Comparison of ENCODE assay signal across 1 cellular context in the genomic region with DNA sequence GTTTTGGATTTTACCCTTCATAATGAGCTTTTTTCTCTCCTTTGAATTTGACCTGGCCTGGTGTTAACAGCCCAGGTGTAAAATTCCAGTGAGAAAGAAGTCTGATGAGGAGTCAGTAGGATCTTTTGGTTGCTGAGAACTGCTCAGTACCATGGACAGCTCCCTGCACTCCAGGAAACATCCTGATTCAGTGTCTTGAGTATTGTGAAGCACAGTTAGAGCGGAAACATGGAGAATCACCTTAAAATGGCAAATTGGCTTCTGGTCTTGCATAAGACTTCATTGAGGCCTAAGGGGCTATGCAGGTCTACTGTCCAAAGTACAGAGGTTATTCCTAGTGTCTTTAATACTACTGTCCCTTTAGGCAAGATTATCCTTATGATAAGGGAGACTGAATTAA.
TF ChIP-seq lines count a peak whose summit lies in the region.

No MANE protein-coding gene starts in this region.

TF ChIP-seq in A549, 52 proteins besides CTCF, POLR2A, EP300 and RAD21 (continued from another document):
- TF ChIP-seq, protein P1, sequence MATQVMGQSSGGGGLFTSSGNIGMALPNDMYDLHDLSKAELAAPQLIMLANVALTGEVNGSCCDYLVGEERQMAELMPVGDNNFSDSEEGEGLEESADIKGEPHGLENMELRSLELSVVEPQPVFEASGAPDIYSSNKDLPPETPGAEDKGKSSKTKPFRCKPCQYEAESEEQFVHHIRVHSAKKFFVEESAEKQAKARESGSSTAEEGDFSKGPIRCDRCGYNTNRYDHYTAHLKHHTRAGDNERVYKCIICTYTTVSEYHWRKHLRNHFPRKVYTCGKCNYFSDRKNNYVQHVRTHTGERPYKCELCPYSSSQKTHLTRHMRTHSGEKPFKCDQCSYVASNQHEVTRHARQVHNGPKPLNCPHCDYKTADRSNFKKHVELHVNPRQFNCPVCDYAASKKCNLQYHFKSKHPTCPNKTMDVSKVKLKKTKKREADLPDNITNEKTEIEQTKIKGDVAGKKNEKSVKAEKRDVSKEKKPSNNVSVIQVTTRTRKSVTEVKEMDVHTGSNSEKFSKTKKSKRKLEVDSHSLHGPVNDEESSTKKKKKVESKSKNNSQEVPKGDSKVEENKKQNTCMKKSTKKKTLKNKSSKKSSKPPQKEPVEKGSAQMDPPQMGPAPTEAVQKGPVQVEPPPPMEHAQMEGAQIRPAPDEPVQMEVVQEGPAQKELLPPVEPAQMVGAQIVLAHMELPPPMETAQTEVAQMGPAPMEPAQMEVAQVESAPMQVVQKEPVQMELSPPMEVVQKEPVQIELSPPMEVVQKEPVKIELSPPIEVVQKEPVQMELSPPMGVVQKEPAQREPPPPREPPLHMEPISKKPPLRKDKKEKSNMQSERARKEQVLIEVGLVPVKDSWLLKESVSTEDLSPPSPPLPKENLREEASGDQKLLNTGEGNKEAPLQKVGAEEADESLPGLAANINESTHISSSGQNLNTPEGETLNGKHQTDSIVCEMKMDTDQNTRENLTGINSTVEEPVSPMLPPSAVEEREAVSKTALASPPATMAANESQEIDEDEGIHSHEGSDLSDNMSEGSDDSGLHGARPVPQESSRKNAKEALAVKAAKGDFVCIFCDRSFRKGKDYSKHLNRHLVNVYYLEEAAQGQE (IDR thresholded peaks at IDR 0.05): peak; percentile 91
